ENCODE assay signal across 13 cellular contexts in genomic region chr14:59356298-59356697, GRCh38.
DNase-seq lines count a peak whose midpoint lies in the region; ATAC-seq and TF ChIP-seq lines count a peak whose summit lies in the region.
"Had no signal": no experiment of that assay in that cellular context is flagged by ENCODE, and none has a peak within 500 bp of the region (broad histone marks: within the 10 kb centered on the region; RNA-seq: fewer than 3 reads in every experiment).

No MANE protein-coding gene starts in this region.

- H3K4me1 ChIP-seq in left ventricle myocardium inferior (peaks cover 85% of the 10 kb centered on the region), heart left ventricle (peaks cover 0 to 61% (median 37%) of the 10 kb centered on the region in 12 donors), thyroid gland (peaks cover 15 to 46% of the 10 kb centered on the region in 2 donors)
- H3K4me1 ChIP-seq in effector memory CD4-positive, alpha-beta T cell (ENCODE audit: control insufficient read depth, insufficient read depth, low read length, poor library complexity, severe bottlenecking) = no peaks in the 10 kb centered on the region

- DNase-seq in left ventricle myocardium inferior (no peak), heart left ventricle (no peak), NCI-H526 (lab: John Stamatoyannopoulos, UW) (peak; percentile 79 to 81), thyroid gland (no peak), SHP77 (lab: John Stamatoyannopoulos, UW) (no peak), KG1 (lab: John Stamatoyannopoulos, UW) (no peak)
- DNase-seq in effector memory CD4-positive, alpha-beta T cell = no peak
- DNase-seq: NCI-H524 treated with DMSO at 0.1 percent for 48 hours, ovary, T-helper 2 cell, uterus had no signal

- H3K27ac ChIP-seq in left ventricle myocardium inferior (replicated peaks) (peak overlapping the region; percentile 90), heart left ventricle (peak overlapping the region in 6 of 12 donors; percentile 13 to 91 (median 86)), thyroid gland (peak overlapping the region; percentile 34 to 93 (median 78))
- H3K27ac ChIP-seq in effector memory CD4-positive, alpha-beta T cell (ENCODE audit: insufficient read depth, low read length, poor library complexity, severe bottlenecking) = no peak overlapping the region
- H3K27ac ChIP-seq: ovary, uterus had no signal

- H3K36me3 ChIP-seq in left ventricle myocardium inferior (peaks cover 57% of the 10 kb centered on the region), heart left ventricle (peaks cover 0 to 85% (median 52%) of the 10 kb centered on the region in 9 donors), thyroid gland (peaks cover 0 to 5% of the 10 kb centered on the region in 2 donors)
- H3K36me3 ChIP-seq in effector memory CD4-positive, alpha-beta T cell (ENCODE audit: control insufficient read depth, insufficient read depth, low read length) = peaks cover 12% of the 10 kb centered on the region
- H3K36me3 ChIP-seq: ovary, uterus had no signal

- H3K27me3 ChIP-seq in left ventricle myocardium inferior (ENCODE audit: low read depth) = no peaks in the 10 kb centered on the region
- no peaks in the 10 kb centered on the region for H3K27me3 ChIP-seq in heart left ventricle
- no peaks in the 10 kb centered on the region for H3K27me3 ChIP-seq in thyroid gland
- H3K27me3 ChIP-seq in effector memory CD4-positive, alpha-beta T cell (replicated peaks; ENCODE audit: control insufficient read depth, insufficient read depth, low read length, poor library complexity, severe bottlenecking) = no peaks in the 10 kb centered on the region
- H3K27me3 ChIP-seq: ascending aorta, ovary, uterus had no signal

- H3K9me3 ChIP-seq in left ventricle myocardium inferior (replicated peaks) (no peaks in the 10 kb centered on the region), heart left ventricle (no peaks in the 10 kb centered on the region), thyroid gland (no peaks in the 10 kb centered on the region)
- H3K9me3 ChIP-seq in effector memory CD4-positive, alpha-beta T cell (ENCODE audit: control insufficient read depth, low read length) = no peaks in the 10 kb centered on the region
- H3K9me3 ChIP-seq: ascending aorta, ovary, uterus had no signal

- intact Hi-C loops in left ventricle myocardium inferior (cut with micrococcal nuclease) (no loop called here), heart left ventricle (cut with DNase I) (no loop called here), thyroid gland (cut with DNase I) (no loop called here)

- TF ChIP-seq CTCF in left ventricle myocardium inferior (IDR thresholded peaks at IDR 0.05; ENCODE audit: borderline replicate concordance) = no peak
- TF ChIP-seq CTCF in heart left ventricle (IDR thresholded peaks at IDR 0.05) = no peak
- TF ChIP-seq CTCF in thyroid gland (IDR thresholded peaks at IDR 0.05) = no peak

- ATAC-seq in heart left ventricle (no peak), HG03060 (IDR thresholded peaks at IDR 0.05; ENCODE audit: low read depth, unreplicated experiment) (peak; percentile 20)

- TF ChIP-seq POLR2A in heart left ventricle (IDR thresholded peaks at IDR 0.05) = no peak
- TF ChIP-seq POLR2A in thyroid gland (IDR thresholded peaks at IDR 0.05) = no peak

- H3K4me3 ChIP-seq in left ventricle myocardium inferior = no peak overlapping the region
- H3K4me3 ChIP-seq in heart left ventricle = no peak overlapping the region
- H3K4me3 ChIP-seq in thyroid gland (replicated peaks in 1 of 3) = no peak overlapping the region
- H3K4me3 ChIP-seq in effector memory CD4-positive, alpha-beta T cell (ENCODE audit: insufficient read depth, low read depth, low read length, poor library complexity, severe bottlenecking) = no peak overlapping the region
- H3K4me3 ChIP-seq: ascending aorta, ovary, uterus had no signal

- 66 to 72% (median 68%) methylated on average over 2 of the region's 2 CpGs for WGBS in heart left ventricle, 4 donors
- 61 to 65% methylated on average over 2 of the region's 2 CpGs for WGBS in thyroid gland, 2 donors

Comparison
In these comparisons a context has a peak if more than half of its experiments do, and no peak if none do; other contexts are left out.
1. DNase-seq: peak in NCI-H526 (2 of 2); none in left ventricle myocardium inferior (single experiment), heart left ventricle (0 of 5), thyroid gland (0 of 2), effector memory CD4-positive, alpha-beta T cell (0 of 3), SHP77 (0 of 2) and KG1 (single experiment).